In genomic region chrX:113133316-113133715, GRCh38 we compare ENCODE assay signal across 20 cellular contexts.
DNase-seq lines count a peak whose midpoint lies in the region; ATAC-seq, FAIRE-seq and TF ChIP-seq lines count a peak whose summit lies in the region.
"Had no signal": no experiment of that assay in that cellular context is flagged by ENCODE, and none has a peak within 500 bp of the region (broad histone marks: within the 10 kb centered on the region; RNA-seq: fewer than 3 reads in every experiment).

No MANE protein-coding gene starts in this region.

- H3K27ac ChIP-seq in HepG2 (ENCODE audit: extremely low read length, insufficient read depth, low read length) (no peak overlapping the region), right lobe of liver (no peak overlapping the region), astrocyte (ENCODE audit: low read depth, low read length) (no peak overlapping the region), small intestine (ENCODE audit: low read depth in 1 of 2, low read length in 1 of 2) (no peak overlapping the region)
- H3K27ac ChIP-seq: 22Rv1, BLaER1 had no signal

- no peak overlapping the region for H3K4me3 Mint-ChIP-seq in astrocyte (ENCODE audit: unreplicated experiment)
- H3K4me3 Mint-ChIP-seq: CD14-positive monocyte; CD4-positive, alpha-beta memory T cell; CD4-positive, CD25-positive, alpha-beta regulatory T cell; CD8-positive, alpha-beta memory T cell had no signal

- POLR2A ChIA-PET in HepG2 (lab: Yijun Ruan, JAX), result no interaction called here

- CTCF ChIA-PET in HepG2 (lab: Yijun Ruan, JAX; ENCODE audit: low intra/inter-chr PET ratio, low total read pairs), result no interaction called here

- H4K20me1 ChIP-seq in HepG2 (ENCODE audit: insufficient read depth, low read length) (no peaks in the 10 kb centered on the region), astrocyte (ENCODE audit: insufficient read depth, low read length) (no peaks in the 10 kb centered on the region)
- H4K20me1 ChIP-seq: BLaER1 had no signal

- TF ChIP-seq RAD21 in HepG2 (CRISPR knock-in tag; IDR thresholded peaks at IDR 0.05), result no peak

- no peaks in the 10 kb centered on the region for H3K27me3 Mint-ChIP-seq in astrocyte (ENCODE audit: low read depth, unreplicated experiment)
- H3K27me3 Mint-ChIP-seq: CD4-positive, alpha-beta memory T cell had no signal

- H3K9me3 ChIP-seq in HepG2 (ENCODE audit: low read length) (no peaks in the 10 kb centered on the region), right lobe of liver (no peaks in the 10 kb centered on the region), astrocyte (ENCODE audit: insufficient read depth, low read depth, low read length) (no peaks in the 10 kb centered on the region), small intestine (ENCODE audit: control insufficient read depth, low read depth) (no peaks in the 10 kb centered on the region)
- H3K9me3 ChIP-seq: BE2C had no signal

- no peak overlapping the region for H3K27ac Mint-ChIP-seq in astrocyte (ENCODE audit: unreplicated experiment)
- H3K27ac Mint-ChIP-seq: CD14-positive monocyte; CD4-positive, alpha-beta memory T cell; CD8-positive, alpha-beta memory T cell had no signal

- intact Hi-C loops in HepG2 (cut with micrococcal nuclease; ENCODE audit: unreplicated experiment), result no loop called here
- intact Hi-C loops in right lobe of liver (cut with DNase I), result no loop called here

- TF ChIP-seq EP300 in HepG2 (IDR thresholded peaks at IDR 0.05; ENCODE audit: low read depth in 2 of 2, low read length in 2 of 2), result no peak
- TF ChIP-seq EP300 in HepG2 (CRISPR knock-in tag; IDR thresholded peaks at IDR 0.05; ENCODE audit: borderline replicate concordance), result no peak

- in situ Hi-C loops in HepG2 (cut with HindIII; ENCODE audit: extremely low pct_ligation_motif_present, low pct_unique_long_range_greater_than_20kb), result no loop called here

- H3K9ac ChIP-seq in HepG2 (ENCODE audit: insufficient read depth, low read depth, low read length) (no peak overlapping the region), astrocyte (ENCODE audit: low read length) (no peak overlapping the region)
- H3K9ac ChIP-seq: BLaER1 had no signal

- no peaks in the 10 kb centered on the region for H3K36me3 ChIP-seq in HepG2 (replicated peaks in 1 of 2; ENCODE audit: control insufficient read depth in 1 of 2, insufficient read depth in 2 of 2, low read length in 2 of 2)
- no peaks in the 10 kb centered on the region for H3K36me3 ChIP-seq in right lobe of liver
- no peaks in the 10 kb centered on the region for H3K36me3 ChIP-seq in astrocyte (ENCODE audit: insufficient read depth, low read length)
- H3K36me3 ChIP-seq in small intestine (ENCODE audit: control insufficient read depth in 2 of 2, insufficient read depth in 2 of 2, low read length in 2 of 2), result no peaks in the 10 kb centered on the region
- H3K36me3 ChIP-seq: BE2C, BLaER1 had no signal

- H3K79me2 ChIP-seq in HepG2 (ENCODE audit: insufficient read depth, low read length), result no peaks in the 10 kb centered on the region
- no peaks in the 10 kb centered on the region for H3K79me2 ChIP-seq in astrocyte (ENCODE audit: insufficient read depth, low read length)

- TF ChIP-seq POLR2A in HepG2 (IDR thresholded peaks at IDR 0.05; ENCODE audit: insufficient read depth in 1 of 2, low read depth in 2 of 2, low read length in 2 of 2) (no peak), right lobe of liver (IDR thresholded peaks at IDR 0.05) (no peak)

- no peaks in the 10 kb centered on the region for H3K36me3 Mint-ChIP-seq in astrocyte (ENCODE audit: low read depth, unreplicated experiment)
- H3K36me3 Mint-ChIP-seq: CD14-positive monocyte; CD4-positive, alpha-beta memory T cell; CD4-positive, CD25-positive, alpha-beta regulatory T cell; CD8-positive, alpha-beta memory T cell had no signal

- H3K4me1 Mint-ChIP-seq in astrocyte (ENCODE audit: low read depth, unreplicated experiment), result no peaks in the 10 kb centered on the region
- H3K4me1 Mint-ChIP-seq: CD14-positive monocyte; CD4-positive, alpha-beta memory T cell; CD4-positive, CD25-positive, alpha-beta regulatory T cell; CD8-positive, alpha-beta memory T cell had no signal

- 0% methylated on average over 1 of the region's 1 CpG for WGBS in HepG2 (ENCODE audit: low lambda C conversion rate)
- WGBS in right lobe of liver (ENCODE audit: insufficient coverage, low coverage, low lambda C conversion rate, missing lambda C conversion rate), result 47% methylated on average over 1 of the region's 1 CpG
- WGBS in small intestine, 3 donors, result 65 to 77% (median 73%) methylated on average over 1 of the region's 1 CpG

- H3K4me3 ChIP-seq in HepG2 (replicated peaks in 1 of 3; ENCODE audit: insufficient read depth in 1 of 3, low read depth in 2 of 3, low read length in 3 of 3) (no peak overlapping the region), right lobe of liver (no peak overlapping the region), astrocyte (ENCODE audit: insufficient read depth, low read depth, low read length) (no peak overlapping the region), small intestine (ENCODE audit: low read depth in 1 of 2, low read length in 2 of 2) (no peak overlapping the region)
- H3K4me3 ChIP-seq: BLaER1 had no signal

- no peak for ATAC-seq in HepG2
- no peak for ATAC-seq in right lobe of liver

- no peak overlapping the region for H3K4me2 ChIP-seq in HepG2 (ENCODE audit: low read depth, low read length)
- no peak overlapping the region for H3K4me2 ChIP-seq in astrocyte (ENCODE audit: low read length)
- H3K4me2 ChIP-seq: BLaER1 had no signal

- H2AFZ ChIP-seq in HepG2 (ENCODE audit: low read length) (no peak overlapping the region), astrocyte (ENCODE audit: low read depth, low read length) (no peak overlapping the region)

- H3K9me3 Mint-ChIP-seq in astrocyte (ENCODE audit: unreplicated experiment), result no peaks in the 10 kb centered on the region

- H3K4me1 ChIP-seq in HepG2 (ENCODE audit: insufficient read depth, low read length) (no peaks in the 10 kb centered on the region), right lobe of liver (no peaks in the 10 kb centered on the region), astrocyte (ENCODE audit: insufficient read depth, low read length) (no peaks in the 10 kb centered on the region), small intestine (ENCODE audit: control insufficient read depth in 2 of 2, insufficient read depth in 1 of 2, low read depth in 1 of 2, low read length in 1 of 2) (no peaks in the 10 kb centered on the region)
- H3K4me1 ChIP-seq: BE2C, BLaER1 had no signal

- no peak for DNase-seq in HepG2 (ENCODE audit: low spot score)
- no peak for DNase-seq in right lobe of liver
- DNase-seq in astrocyte (ENCODE audit: low read depth), result no peak
- DNase-seq in small intestine, result no peak
- DNase-seq in stimulated activated CD4-positive, alpha-beta T cell treated with anti-CD3 and anti-CD28 coated beads, Interleukin-1b, Interleukin-23, amount 100 ng/mL, for 48 hours, result no peak
- DNase-seq in activated naive CD4-positive, alpha-beta T cell (lab: John Stamatoyannopoulos, UW), result no peak
- DNase-seq: ACHN; BE2C; C1 segment of cervical spinal cord; CD4-positive, alpha-beta memory T cell; CD4-positive, CD25-positive, alpha-beta regulatory T cell; CD8-positive, alpha-beta memory T cell; COR-L47; DMS79 treated with DMSO at 0.1 percent for 48 hours; GF-D8 had no signal

- FAIRE-seq in HepG2 (lab: Jason Lieb, UNC), result no peak
- peak; percentile 96 for FAIRE-seq in astrocyte (lab: Jason Lieb, UNC)
- peak; percentile 74 for FAIRE-seq in small intestine (lab: Jason Lieb, UNC)
- FAIRE-seq: GM12891, GM19239 had no signal

- no TSS peak for BruUV-seq in HepG2 (replicated peaks; lab: Mats Ljungman, UMichigan)

- TF ChIP-seq CTCF in HepG2 (CRISPR knock-in tag; IDR thresholded peaks at IDR 0.05) (no peak), right lobe of liver (IDR thresholded peaks at IDR 0.05) (no peak), astrocyte (IDR thresholded peaks at IDR 0.05; ENCODE audit: insufficient read depth, low read depth, low read length) (no peak)

- H3K27me3 ChIP-seq in HepG2 (ENCODE audit: control insufficient read depth in 1 of 2, insufficient read depth in 2 of 2, low read length in 2 of 2), result no peaks in the 10 kb centered on the region
- H3K27me3 ChIP-seq in right lobe of liver, result no peaks in the 10 kb centered on the region
- H3K27me3 ChIP-seq in astrocyte (ENCODE audit: insufficient read depth, low read length), result no peaks in the 10 kb centered on the region
- H3K27me3 ChIP-seq in small intestine (ENCODE audit: control insufficient read depth in 2 of 2, insufficient read depth in 2 of 2, low read length in 2 of 2), result no peaks in the 10 kb centered on the region
- H3K27me3 ChIP-seq: BE2C had no signal

TF ChIP-seq in HepG2, 621 proteins besides CTCF, POLR2A, EP300 and RAD21:
- TF ChIP-seq MAFK (conservative IDR thresholded peaks at IDR 0.05 in 1 of 2, IDR thresholded peaks at IDR 0.05 in 1 of 2; ENCODE audit: low read length in 2 of 2) (peak; percentile 70 to 73; a peak in 3 of 4 replicates), IRX3 (CRISPR knock-in tag; IDR thresholded peaks at IDR 0.05; ENCODE audit: borderline replicate concordance, low read depth) (no peak), MAFF (IDR thresholded peaks at IDR 0.05; ENCODE audit: low read depth, low read length) (peak; percentile 53; the same call in 1 of the 2 replicates)
